Comparison of ENCODE assay signal across 16 cellular contexts in genomic region chr12:118645219-118645618, GRCh38.
DNase-seq lines count a peak whose midpoint lies in the region; ATAC-seq and TF ChIP-seq lines count a peak whose summit lies in the region.
"Had no signal": no experiment of that assay in that cellular context is flagged by ENCODE, and none has a peak within 500 bp of the region (broad histone marks: within the 10 kb centered on the region; RNA-seq: fewer than 3 reads in every experiment).

No MANE protein-coding gene starts in this region.

- CTCF ChIA-PET in MCF 10A (lab: Yijun Ruan, JAX), result no interaction called here
- CTCF ChIA-PET in mammary epithelial cell (lab: Charles Lee; ENCODE audit: low non-redundant PET), result no interaction called here

- intact Hi-C loops in MCF 10A (cut with micrococcal nuclease), result no loop called here
- intact Hi-C loops in mammary epithelial cell (cut with micrococcal nuclease), result no loop called here
- intact Hi-C loops in colonic mucosa (cut with DNase I), result no loop called here
- intact Hi-C loops in aorta (cut with DNase I), result no loop called here

- H3K27me3 Mint-ChIP-seq in MCF 10A (ENCODE audit: insufficient read depth, unreplicated experiment), result no peaks in the 10 kb centered on the region

- peaks cover 19% of the 10 kb centered on the region for H3K9me3 Mint-ChIP-seq in MCF 10A (ENCODE audit: unreplicated experiment)

- H3K4me1 Mint-ChIP-seq in MCF 10A (ENCODE audit: insufficient read depth, unreplicated experiment), result no peaks in the 10 kb centered on the region

- H3K4me3 Mint-ChIP-seq in MCF 10A (ENCODE audit: unreplicated experiment), result no peak overlapping the region

- no peaks in the 10 kb centered on the region for H3K4me1 ChIP-seq in mammary epithelial cell (ENCODE audit: insufficient read depth, low read length)
- H3K4me1 ChIP-seq in MM.1S (ENCODE audit: low read length), result no peaks in the 10 kb centered on the region
- H3K4me1 ChIP-seq in colonic mucosa, result no peaks in the 10 kb centered on the region
- H3K4me1 ChIP-seq in aorta (ENCODE audit: control insufficient read depth in 1 of 2, insufficient read depth in 2 of 2, low read length in 2 of 2), result no peaks in the 10 kb centered on the region

- no peaks in the 10 kb centered on the region for H3K79me2 ChIP-seq in mammary epithelial cell (ENCODE audit: insufficient read depth, low read length)
- no peaks in the 10 kb centered on the region for H3K79me2 ChIP-seq in MM.1S (ENCODE audit: low read length)

- no peaks in the 10 kb centered on the region for H3K36me3 Mint-ChIP-seq in MCF 10A (ENCODE audit: insufficient read depth, unreplicated experiment)
- H3K36me3 Mint-ChIP-seq: activated naive CD4-positive, alpha-beta T cell treated with anti-CD3 and anti-CD28 coated beads, Interleukin-2, amount 50 U/mL, for 72 hours had no signal

- no peaks in the 10 kb centered on the region for H3K9me2 ChIP-seq in MM.1S (replicated peaks; ENCODE audit: insufficient read depth, low read length)

- H3K4me2 ChIP-seq in mammary epithelial cell (ENCODE audit: insufficient read depth, low read depth, low read length) (no peak overlapping the region), MM.1S (ENCODE audit: low read depth, low read length) (no peak overlapping the region)
- H3K4me2 ChIP-seq: PC-9 had no signal

- H3K36me3 ChIP-seq in mammary epithelial cell (ENCODE audit: insufficient read depth, low read length), result no peaks in the 10 kb centered on the region
- H3K36me3 ChIP-seq in MM.1S (replicated peaks; ENCODE audit: insufficient read depth, low read length), result no peaks in the 10 kb centered on the region
- H3K36me3 ChIP-seq in colonic mucosa, result no peaks in the 10 kb centered on the region
- H3K36me3 ChIP-seq in aorta (ENCODE audit: control insufficient read depth in 1 of 2, insufficient read depth in 2 of 2, low read length in 1 of 2), result no peaks in the 10 kb centered on the region
- H3K36me3 ChIP-seq: WERI-Rb-1 had no signal

- H2AFZ ChIP-seq in mammary epithelial cell (ENCODE audit: low read depth, low read length) (no peak overlapping the region), MM.1S (ENCODE audit: low read length) (no peak overlapping the region)
- H2AFZ ChIP-seq: PC-9 had no signal

- H3K4me3 ChIP-seq in mammary epithelial cell (replicated peaks in 1 of 3; ENCODE audit: insufficient read depth in 1 of 3, low read depth in 2 of 3, low read length in 3 of 3) (no peak overlapping the region), MM.1S (ENCODE audit: low read length) (no peak overlapping the region), colonic mucosa (no peak overlapping the region), aorta (ENCODE audit: low read length in 2 of 2) (no peak overlapping the region)
- H3K4me3 ChIP-seq: coronary artery, lung, PC-9 had no signal

- WGBS in mammary epithelial cell (ENCODE audit: low coverage, missing lambda C conversion rate), result 22% methylated on average over 3 of the region's 3 CpGs
- WGBS in aorta, 2 donors, result 12 to 22% methylated on average over 3 of the region's 3 CpGs

- peak; percentile 20 for DNase-seq in MCF 10A (ENCODE audit: unreplicated experiment)
- no peak for DNase-seq in mammary epithelial cell
- peak; percentile 11 for DNase-seq in MM.1S
- DNase-seq in colonic mucosa, result peak; percentile 18
- peak; percentile 26 for DNase-seq in stimulated activated CD8-positive, alpha-beta memory T cell treated with anti-CD3 and anti-CD28 coated beads, Interleukin-4, amount 100 ng/mL, for 48 hours
- no peak for DNase-seq in aorta
- no peak for DNase-seq in NCI-H2196 treated with DMSO at 0.1 percent for 48 hours (lab: John Stamatoyannopoulos, UW; ENCODE audit: unreplicated experiment)
- DNase-seq: NCI-H1694; PC-9; stimulated activated CD4-positive, alpha-beta T cell treated with anti-CD3 and anti-CD28 coated beads, Interleukin-4, amount 100 ng/mL, for 1 hour; WERI-Rb-1 had no signal

- H3K27ac ChIP-seq in mammary epithelial cell (ENCODE audit: insufficient read depth, low read depth, low read length), result no peak overlapping the region
- no peak overlapping the region for H3K27ac ChIP-seq in MM.1S (ENCODE audit: low read length)
- no peak overlapping the region for H3K27ac ChIP-seq in colonic mucosa
- no peak overlapping the region for H3K27ac ChIP-seq in aorta (ENCODE audit: low read depth in 1 of 2, low read length in 2 of 2)
- H3K27ac ChIP-seq: C4-2B, coronary artery, PC-9, WERI-Rb-1 had no signal

- H3K27ac Mint-ChIP-seq in MCF 10A (ENCODE audit: low read depth, unreplicated experiment), result no peak overlapping the region
- H3K27ac Mint-ChIP-seq: activated naive CD4-positive, alpha-beta T cell treated with anti-CD3 and anti-CD28 coated beads, Interleukin-2, amount 50 U/mL, for 72 hours had no signal

- no peak for TF ChIP-seq POLR2A in GM18505 (IDR thresholded peaks at IDR 0.05; ENCODE audit: borderline replicate concordance, extremely low read depth, insufficient read depth, insufficient read length)

- H4K20me1 ChIP-seq in mammary epithelial cell (ENCODE audit: insufficient read depth, low read length) (no peaks in the 10 kb centered on the region), MM.1S (ENCODE audit: insufficient read depth, low read length) (no peaks in the 10 kb centered on the region)

- BruUV-seq in MCF 10A (replicated peaks; lab: Mats Ljungman, UMichigan), result no TSS peak
- BruUV-seq in mammary epithelial cell (replicated peaks; lab: Mats Ljungman, UMichigan), result no TSS peak

- TF ChIP-seq CTCF in MCF 10A (IDR thresholded peaks at IDR 0.05; ENCODE audit: unreplicated experiment), result no peak
- no peak for TF ChIP-seq CTCF in mammary epithelial cell (conservative IDR thresholded peaks at IDR 0.05 in 1 of 2, IDR thresholded peaks at IDR 0.05 in 1 of 2; ENCODE audit: extremely low read depth in 1 of 2, insufficient read depth in 1 of 2, low read depth in 1 of 2, low read length in 2 of 2)
- no peak for TF ChIP-seq CTCF in MM.1S (IDR thresholded peaks at IDR 0.05; ENCODE audit: low read length)
- no peak for TF ChIP-seq CTCF in colonic mucosa (IDR thresholded peaks at IDR 0.05)

- no peaks in the 10 kb centered on the region for H3K27me3 ChIP-seq in mammary epithelial cell (ENCODE audit: insufficient read depth, low read length)
- no peaks in the 10 kb centered on the region for H3K27me3 ChIP-seq in MM.1S (replicated peaks; ENCODE audit: insufficient read depth, low read length)
- H3K27me3 ChIP-seq in colonic mucosa, result no peaks in the 10 kb centered on the region
- H3K27me3 ChIP-seq in aorta (ENCODE audit: control insufficient read depth in 1 of 2, insufficient read depth in 2 of 2, low read length in 1 of 2), result peaks cover 0 to 2% of the 10 kb centered on the region in 2 donors

- dilution Hi-C loops in mammary epithelial cell (cut with HindIII; ENCODE audit: low sequenced_read_pairs), result no loop called here

- in situ Hi-C loops in mammary epithelial cell (cut with MboI; ENCODE audit: low sequenced_read_pairs in 2 of 2), result no loop called here

- POLR2A ChIA-PET in MCF 10A (lab: Yijun Ruan, JAX), result no interaction called here

- H3K9me3 ChIP-seq in mammary epithelial cell (replicated peaks; ENCODE audit: insufficient read depth, low read length), result peaks cover 18% of the 10 kb centered on the region
- H3K9me3 ChIP-seq in MM.1S (replicated peaks; ENCODE audit: insufficient read depth, low read length), result no peaks in the 10 kb centered on the region
- H3K9me3 ChIP-seq in colonic mucosa, result no peaks in the 10 kb centered on the region
- no peaks in the 10 kb centered on the region for H3K9me3 ChIP-seq in aorta (ENCODE audit: control insufficient read depth, low read length)

- H3F3A ChIP-seq in MM.1S (ENCODE audit: insufficient read depth, low read length), result no peaks in the 10 kb centered on the region

- ATAC-seq in aorta (ENCODE audit: low FRiP score) (no peak), GM18505 (IDR thresholded peaks at IDR 0.05; ENCODE audit: unreplicated experiment) (no peak)
- ATAC-seq: activated naive CD4-positive, alpha-beta T cell treated with anti-CD3 and anti-CD28 coated beads, Interleukin-2, amount 50 U/mL, for 72 hours had no signal

- no peak overlapping the region for H3K9ac ChIP-seq in mammary epithelial cell (ENCODE audit: insufficient read depth, low read length)
- H3K9ac ChIP-seq in MM.1S (ENCODE audit: low read length), result no peak overlapping the region
- no peak overlapping the region for H3K9ac ChIP-seq in colonic mucosa (ENCODE audit: low read depth in 2 of 2, low read length in 2 of 2)

Comparison
In these comparisons a context has a peak if more than half of its experiments do, and no peak if none do; other contexts are left out.
1. DNase-seq: peak in MCF 10A (single experiment), MM.1S (single experiment), colonic mucosa (single experiment) and stimulated activated CD8-positive, alpha-beta memory T cell treated with anti-CD3 and anti-CD28 coated beads, Interleukin-4, amount 100 ng/mL, for 48 hours (single experiment); none in mammary epithelial cell (single experiment), aorta (0 of 2) and NCI-H2196 treated with DMSO at 0.1 percent for 48 hours (single experiment).